8 cellular contexts compared by ENCODE assay signal in genomic region chr1:156435551-156436318, GRCh38.
A peak's percentile ranks its signal among the peaks of the same experiment; 100 is the strongest.
DNase-seq lines count a peak whose midpoint lies in the region; ATAC-seq and TF ChIP-seq lines count a peak whose summit lies in the region.

No MANE protein-coding gene starts in this region.

- ATAC-seq in body of pancreas, result peak; percentile 53
- ATAC-seq in HG03039 (IDR thresholded peaks at IDR 0.05; ENCODE audit: unreplicated experiment), result no peak

- no TSS peak for BruUV-seq in mammary epithelial cell (replicated peaks; lab: Mats Ljungman, UMichigan)

- TF ChIP-seq CTCF in breast epithelium (IDR thresholded peaks at IDR 0.05), result no peak
- TF ChIP-seq CTCF in mammary epithelial cell (conservative IDR thresholded peaks at IDR 0.05 in 1 of 2, IDR thresholded peaks at IDR 0.05 in 1 of 2; ENCODE audit: extremely low read depth in 1 of 2, insufficient read depth in 1 of 2, low read depth in 1 of 2, low read length in 2 of 2), result no peak
- TF ChIP-seq CTCF in body of pancreas (IDR thresholded peaks at IDR 0.05), result no peak
- TF ChIP-seq CTCF in uterus (IDR thresholded peaks at IDR 0.05), result no peak

- no peaks in the 10 kb centered on the region for H3K79me2 ChIP-seq in mammary epithelial cell (ENCODE audit: insufficient read depth, low read length)

- H3K27ac ChIP-seq in breast epithelium (no peak overlapping the region), mammary epithelial cell (ENCODE audit: insufficient read depth, low read depth, low read length) (no peak overlapping the region), body of pancreas (no peak overlapping the region), mesodermal cell (ENCODE audit: low read depth, low read length, severe bottlenecking) (no peak overlapping the region), uterus (no peak overlapping the region)

- in situ Hi-C loops in mammary epithelial cell (cut with MboI; ENCODE audit: low sequenced_read_pairs in 2 of 2), result no loop called here

- H2AFZ ChIP-seq in mammary epithelial cell (ENCODE audit: low read depth, low read length), result no peak overlapping the region

- H3K27me3 ChIP-seq in breast epithelium (peaks cover 3 to 85% of the 10 kb centered on the region in 2 donors), mammary epithelial cell (ENCODE audit: insufficient read depth, low read length) (peaks cover 16% of the 10 kb centered on the region), body of pancreas (peaks cover 7 to 41% of the 10 kb centered on the region in 2 donors), uterus (peaks cover 29 to 83% of the 10 kb centered on the region in 2 donors)

- TF ChIP-seq POLR2A in breast epithelium (IDR thresholded peaks at IDR 0.05) (no peak), body of pancreas (IDR thresholded peaks at IDR 0.05) (no peak), uterus (IDR thresholded peaks at IDR 0.05) (no peak)

- DNase-seq in breast epithelium (ENCODE audit: low spot score in 2 of 2) (no peak), mammary epithelial cell (no peak), body of pancreas (no peak), uterus (no peak), NCI-H446 (lab: John Stamatoyannopoulos, UW) (no peak), T1000 (lab: John Stamatoyannopoulos, UW) (no peak)

- dilution Hi-C loops in mammary epithelial cell (cut with HindIII; ENCODE audit: low sequenced_read_pairs), result no loop called here

- H3K9me3 ChIP-seq in breast epithelium (no peaks in the 10 kb centered on the region), mammary epithelial cell (replicated peaks; ENCODE audit: insufficient read depth, low read length) (no peaks in the 10 kb centered on the region), body of pancreas (no peaks in the 10 kb centered on the region), mesodermal cell (ENCODE audit: control insufficient read depth, low read length) (no peaks in the 10 kb centered on the region), uterus (no peaks in the 10 kb centered on the region)

- no peak overlapping the region for H3K9ac ChIP-seq in mammary epithelial cell (ENCODE audit: insufficient read depth, low read length)

- WGBS in mammary epithelial cell (ENCODE audit: low coverage, missing lambda C conversion rate), result 17% methylated on average over 28 of the region's 84 CpGs
- WGBS in body of pancreas, 2 donors, result 2 to 3% methylated on average over 35 to 68 of the region's 84 CpGs
- 1 to 2% methylated on average over 41 to 49 of the region's 84 CpGs for WGBS in mesodermal cell (ENCODE audit: insufficient coverage in 2 of 2), 2 experiments

- no peaks in the 10 kb centered on the region for H3K36me3 ChIP-seq in breast epithelium
- H3K36me3 ChIP-seq in mammary epithelial cell (ENCODE audit: insufficient read depth, low read length), result no peaks in the 10 kb centered on the region
- no peaks in the 10 kb centered on the region for H3K36me3 ChIP-seq in body of pancreas (replicated peaks in 1 of 2; ENCODE audit: insufficient read depth in 1 of 2, low read depth in 2 of 2)
- H3K36me3 ChIP-seq in mesodermal cell (ENCODE audit: control insufficient read depth, insufficient read depth, low read length), result no peaks in the 10 kb centered on the region
- H3K36me3 ChIP-seq in uterus, result no peaks in the 10 kb centered on the region

- H3K4me2 ChIP-seq in mammary epithelial cell (ENCODE audit: insufficient read depth, low read depth, low read length), result no peak overlapping the region

- intact Hi-C loops in breast epithelium (cut with DNase I; ENCODE audit: low total_unique reads), result no loop called here
- intact Hi-C loops in mammary epithelial cell (cut with micrococcal nuclease), result no loop called here
- intact Hi-C loops in body of pancreas (cut with DNase I), result no loop called here
- intact Hi-C loops in uterus (cut with DNase I; ENCODE audit: low total_unique reads), result no loop called here

- H4K20me1 ChIP-seq in mammary epithelial cell (ENCODE audit: insufficient read depth, low read length), result no peaks in the 10 kb centered on the region

- H3K4me3 ChIP-seq in breast epithelium (peak overlapping the region; percentile 31 to 62 (median 39)), mammary epithelial cell (replicated peaks in 1 of 3; ENCODE audit: insufficient read depth in 1 of 3, low read depth in 2 of 3, low read length in 3 of 3) (no peak overlapping the region), body of pancreas (peak overlapping the region in 1 of 2 donors; percentile 8), mesodermal cell (ENCODE audit: extremely low read depth, insufficient read depth, low read length, poor library complexity, severe bottlenecking) (peak overlapping the region; percentile 25), uterus (peak overlapping the region; percentile 2 to 25)

- CTCF ChIA-PET in mammary epithelial cell (lab: Charles Lee; ENCODE audit: low non-redundant PET), result no interaction called here

- H3K4me1 ChIP-seq in breast epithelium (no peaks in the 10 kb centered on the region), mammary epithelial cell (ENCODE audit: insufficient read depth, low read length) (no peaks in the 10 kb centered on the region), body of pancreas (peaks cover 16% of the 10 kb centered on the region), mesodermal cell (ENCODE audit: control insufficient read depth, insufficient read depth, low read length, poor library complexity, severe bottlenecking) (peaks cover 25% of the 10 kb centered on the region), uterus (peaks cover 0 to 12% of the 10 kb centered on the region in 2 donors)

Comparison
In these comparisons a context has a peak if more than half of its experiments do, and no peak if none do; other contexts are left out.
1. H3K4me3 ChIP-seq: peak in breast epithelium (3 of 3), mesodermal cell (single experiment) and uterus (2 of 2); none in mammary epithelial cell (0 of 3).